In the genomic region with DNA sequence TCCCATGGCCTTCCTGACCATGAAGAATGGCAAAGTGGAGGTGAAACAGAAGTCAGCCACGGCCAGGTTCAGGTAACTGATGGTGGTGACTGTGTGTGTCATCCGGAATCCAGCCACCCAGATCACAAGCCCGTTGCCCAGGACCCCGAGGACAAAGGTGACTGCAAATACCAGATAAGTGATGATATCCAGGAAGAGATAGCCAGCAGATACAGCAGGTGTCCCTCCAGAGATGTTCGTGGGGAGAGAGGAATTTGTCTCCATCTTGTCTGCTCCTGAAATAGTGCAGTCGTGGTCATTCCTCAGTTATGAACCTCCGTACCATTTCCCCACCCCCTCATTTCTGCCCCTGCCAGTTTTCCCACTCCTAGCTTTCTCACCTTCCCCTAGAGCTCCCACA, we compare ENCODE assay signal across 10 cellular contexts. TPM values are rescaled to one million over a fixed set of nuclear protein-coding genes. Genes with fewer than 3 reads are reported as not detected.
"Had no signal": no experiment of that assay in that cellular context is flagged by ENCODE, and none has a peak within 500 bp of the region (broad histone marks: within the 10 kb centered on the region; RNA-seq: fewer than 3 reads in every experiment).

No MANE protein-coding gene starts in this region.

- H3K27ac ChIP-seq: HL-60 had no signal

- FAIRE-seq: H1, H54, HepG2 had no signal

- H3K4me2 ChIP-seq: GM23338 had no signal

- H3K27ac Mint-ChIP-seq: GM23338, H9, IgD-negative memory B cell had no signal

- DNase-seq: H9, HCEC 1CT, KG1 had no signal

- H3K4me3 ChIP-seq: GM23338 had no signal

- H2AFZ ChIP-seq: GM23338 had no signal

- H3K4me1 Mint-ChIP-seq: GM23338, H9 had no signal

- ATAC-seq: GM23338, HepG2 had no signal

- H3K4me3 Mint-ChIP-seq: GM23338, H9 had no signal

RNA-seq across cellular contexts. Expression of gene FPR1, which starts 4.9 kb away (rescaled TPM):
- total RNA-seq: GM23338, H1, H9, HepG2 had no signal
- polyA plus RNA-seq: GM23338, HepG2 had no signal

RNA-seq across cellular contexts. Expression of gene FPR2, which starts 14.2 kb away (rescaled TPM):
- total RNA-seq: GM23338, H1, H9, HepG2 had no signal
- polyA plus RNA-seq: GM23338, HepG2, IgD-negative memory B cell had no signal

RNA-seq across cellular contexts. Expression of gene HAS1, which starts 22.9 kb away (rescaled TPM):
- total RNA-seq: H1, HepG2, HT1080 had no signal
- polyA plus RNA-seq: IgD-negative memory B cell had no signal

RNA-seq across cellular contexts. Expression of gene FPR3, which starts 48.2 kb away (rescaled TPM):
- total RNA-seq: GM23338, H1, H9, HepG2, HT1080 had no signal
- polyA plus RNA-seq: GM23338, H1, HepG2, IgD-negative memory B cell had no signal
